In the genomic region with DNA sequence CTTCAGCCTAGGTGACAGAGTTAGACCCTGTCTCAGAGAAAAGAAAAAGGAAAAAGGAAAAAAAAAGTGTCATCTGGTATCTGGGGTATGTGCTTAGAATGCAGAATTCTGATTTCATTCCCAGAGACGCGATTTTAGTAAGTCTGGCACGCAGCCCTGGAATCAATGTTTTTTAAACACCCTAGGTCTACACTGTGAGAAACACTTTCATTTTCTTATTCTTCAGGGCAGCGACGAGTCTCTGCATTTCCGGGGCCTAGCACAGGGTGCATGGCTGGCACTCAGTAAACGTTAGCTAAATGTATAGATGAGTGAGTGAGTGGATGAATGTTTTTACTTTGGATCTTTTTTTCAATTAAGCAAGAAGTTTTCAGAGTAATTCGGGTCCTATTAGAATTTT, we compare ENCODE assay signal across 2 cellular contexts.
TF ChIP-seq lines count a peak whose summit lies in the region.

No MANE protein-coding gene starts in this region.

TF ChIP-seq in liver, 16 proteins besides CTCF, POLR2A, EP300 and RAD21 (continued from another document):
- TF ChIP-seq, protein P1, sequence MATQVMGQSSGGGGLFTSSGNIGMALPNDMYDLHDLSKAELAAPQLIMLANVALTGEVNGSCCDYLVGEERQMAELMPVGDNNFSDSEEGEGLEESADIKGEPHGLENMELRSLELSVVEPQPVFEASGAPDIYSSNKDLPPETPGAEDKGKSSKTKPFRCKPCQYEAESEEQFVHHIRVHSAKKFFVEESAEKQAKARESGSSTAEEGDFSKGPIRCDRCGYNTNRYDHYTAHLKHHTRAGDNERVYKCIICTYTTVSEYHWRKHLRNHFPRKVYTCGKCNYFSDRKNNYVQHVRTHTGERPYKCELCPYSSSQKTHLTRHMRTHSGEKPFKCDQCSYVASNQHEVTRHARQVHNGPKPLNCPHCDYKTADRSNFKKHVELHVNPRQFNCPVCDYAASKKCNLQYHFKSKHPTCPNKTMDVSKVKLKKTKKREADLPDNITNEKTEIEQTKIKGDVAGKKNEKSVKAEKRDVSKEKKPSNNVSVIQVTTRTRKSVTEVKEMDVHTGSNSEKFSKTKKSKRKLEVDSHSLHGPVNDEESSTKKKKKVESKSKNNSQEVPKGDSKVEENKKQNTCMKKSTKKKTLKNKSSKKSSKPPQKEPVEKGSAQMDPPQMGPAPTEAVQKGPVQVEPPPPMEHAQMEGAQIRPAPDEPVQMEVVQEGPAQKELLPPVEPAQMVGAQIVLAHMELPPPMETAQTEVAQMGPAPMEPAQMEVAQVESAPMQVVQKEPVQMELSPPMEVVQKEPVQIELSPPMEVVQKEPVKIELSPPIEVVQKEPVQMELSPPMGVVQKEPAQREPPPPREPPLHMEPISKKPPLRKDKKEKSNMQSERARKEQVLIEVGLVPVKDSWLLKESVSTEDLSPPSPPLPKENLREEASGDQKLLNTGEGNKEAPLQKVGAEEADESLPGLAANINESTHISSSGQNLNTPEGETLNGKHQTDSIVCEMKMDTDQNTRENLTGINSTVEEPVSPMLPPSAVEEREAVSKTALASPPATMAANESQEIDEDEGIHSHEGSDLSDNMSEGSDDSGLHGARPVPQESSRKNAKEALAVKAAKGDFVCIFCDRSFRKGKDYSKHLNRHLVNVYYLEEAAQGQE (IDR thresholded peaks at IDR 0.05): no peak
- TF ChIP-seq GABPA (IDR thresholded peaks at IDR 0.05 in 1 of 2, conservative IDR thresholded peaks at IDR 0.05 in 1 of 2) (no peak), HNF4A (conservative IDR thresholded peaks at IDR 0.05) (no peak)
- TF ChIP-seq, protein P2, sequence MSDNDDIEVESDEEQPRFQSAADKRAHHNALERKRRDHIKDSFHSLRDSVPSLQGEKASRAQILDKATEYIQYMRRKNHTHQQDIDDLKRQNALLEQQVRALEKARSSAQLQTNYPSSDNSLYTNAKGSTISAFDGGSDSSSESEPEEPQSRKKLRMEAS (IDR thresholded peaks at IDR 0.05): peak; percentile 10

TF ChIP-seq in HepG2, 621 proteins besides CTCF, POLR2A, EP300 and RAD21 (continued from another document):
- TF ChIP-seq, protein P3, sequence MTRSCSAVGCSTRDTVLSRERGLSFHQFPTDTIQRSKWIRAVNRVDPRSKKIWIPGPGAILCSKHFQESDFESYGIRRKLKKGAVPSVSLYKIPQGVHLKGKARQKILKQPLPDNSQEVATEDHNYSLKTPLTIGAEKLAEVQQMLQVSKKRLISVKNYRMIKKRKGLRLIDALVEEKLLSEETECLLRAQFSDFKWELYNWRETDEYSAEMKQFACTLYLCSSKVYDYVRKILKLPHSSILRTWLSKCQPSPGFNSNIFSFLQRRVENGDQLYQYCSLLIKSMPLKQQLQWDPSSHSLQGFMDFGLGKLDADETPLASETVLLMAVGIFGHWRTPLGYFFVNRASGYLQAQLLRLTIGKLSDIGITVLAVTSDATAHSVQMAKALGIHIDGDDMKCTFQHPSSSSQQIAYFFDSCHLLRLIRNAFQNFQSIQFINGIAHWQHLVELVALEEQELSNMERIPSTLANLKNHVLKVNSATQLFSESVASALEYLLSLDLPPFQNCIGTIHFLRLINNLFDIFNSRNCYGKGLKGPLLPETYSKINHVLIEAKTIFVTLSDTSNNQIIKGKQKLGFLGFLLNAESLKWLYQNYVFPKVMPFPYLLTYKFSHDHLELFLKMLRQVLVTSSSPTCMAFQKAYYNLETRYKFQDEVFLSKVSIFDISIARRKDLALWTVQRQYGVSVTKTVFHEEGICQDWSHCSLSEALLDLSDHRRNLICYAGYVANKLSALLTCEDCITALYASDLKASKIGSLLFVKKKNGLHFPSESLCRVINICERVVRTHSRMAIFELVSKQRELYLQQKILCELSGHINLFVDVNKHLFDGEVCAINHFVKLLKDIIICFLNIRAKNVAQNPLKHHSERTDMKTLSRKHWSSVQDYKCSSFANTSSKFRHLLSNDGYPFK (CRISPR knock-in tag; IDR thresholded peaks at IDR 0.05; ENCODE audit: borderline replicate concordance): no peak
- TF ChIP-seq ZSCAN21 (CRISPR knock-in tag; IDR thresholded peaks at IDR 0.05; ENCODE audit: borderline replicate concordance): no peak
- no peak for TF ChIP-seq AKAP8 (CRISPR knock-in tag; IDR thresholded peaks at IDR 0.05)
- no peak for TF ChIP-seq ZNF720 (CRISPR knock-in tag; IDR thresholded peaks at IDR 0.05)
- no peak for TF ChIP-seq PHF20 (CRISPR knock-in tag; IDR thresholded peaks at IDR 0.05)
- no peak for TF ChIP-seq CENPX (CRISPR knock-in tag; IDR thresholded peaks at IDR 0.05)
- TF ChIP-seq IRF2 (CRISPR knock-in tag; IDR thresholded peaks at IDR 0.05): no peak
- TF ChIP-seq RXRA (CRISPR knock-in tag; IDR thresholded peaks at IDR 0.05): no peak
- no peak for TF ChIP-seq SNRNP70 (IDR thresholded peaks at IDR 0.05; ENCODE audit: low read depth, low read length)
- TF ChIP-seq, protein P4, sequence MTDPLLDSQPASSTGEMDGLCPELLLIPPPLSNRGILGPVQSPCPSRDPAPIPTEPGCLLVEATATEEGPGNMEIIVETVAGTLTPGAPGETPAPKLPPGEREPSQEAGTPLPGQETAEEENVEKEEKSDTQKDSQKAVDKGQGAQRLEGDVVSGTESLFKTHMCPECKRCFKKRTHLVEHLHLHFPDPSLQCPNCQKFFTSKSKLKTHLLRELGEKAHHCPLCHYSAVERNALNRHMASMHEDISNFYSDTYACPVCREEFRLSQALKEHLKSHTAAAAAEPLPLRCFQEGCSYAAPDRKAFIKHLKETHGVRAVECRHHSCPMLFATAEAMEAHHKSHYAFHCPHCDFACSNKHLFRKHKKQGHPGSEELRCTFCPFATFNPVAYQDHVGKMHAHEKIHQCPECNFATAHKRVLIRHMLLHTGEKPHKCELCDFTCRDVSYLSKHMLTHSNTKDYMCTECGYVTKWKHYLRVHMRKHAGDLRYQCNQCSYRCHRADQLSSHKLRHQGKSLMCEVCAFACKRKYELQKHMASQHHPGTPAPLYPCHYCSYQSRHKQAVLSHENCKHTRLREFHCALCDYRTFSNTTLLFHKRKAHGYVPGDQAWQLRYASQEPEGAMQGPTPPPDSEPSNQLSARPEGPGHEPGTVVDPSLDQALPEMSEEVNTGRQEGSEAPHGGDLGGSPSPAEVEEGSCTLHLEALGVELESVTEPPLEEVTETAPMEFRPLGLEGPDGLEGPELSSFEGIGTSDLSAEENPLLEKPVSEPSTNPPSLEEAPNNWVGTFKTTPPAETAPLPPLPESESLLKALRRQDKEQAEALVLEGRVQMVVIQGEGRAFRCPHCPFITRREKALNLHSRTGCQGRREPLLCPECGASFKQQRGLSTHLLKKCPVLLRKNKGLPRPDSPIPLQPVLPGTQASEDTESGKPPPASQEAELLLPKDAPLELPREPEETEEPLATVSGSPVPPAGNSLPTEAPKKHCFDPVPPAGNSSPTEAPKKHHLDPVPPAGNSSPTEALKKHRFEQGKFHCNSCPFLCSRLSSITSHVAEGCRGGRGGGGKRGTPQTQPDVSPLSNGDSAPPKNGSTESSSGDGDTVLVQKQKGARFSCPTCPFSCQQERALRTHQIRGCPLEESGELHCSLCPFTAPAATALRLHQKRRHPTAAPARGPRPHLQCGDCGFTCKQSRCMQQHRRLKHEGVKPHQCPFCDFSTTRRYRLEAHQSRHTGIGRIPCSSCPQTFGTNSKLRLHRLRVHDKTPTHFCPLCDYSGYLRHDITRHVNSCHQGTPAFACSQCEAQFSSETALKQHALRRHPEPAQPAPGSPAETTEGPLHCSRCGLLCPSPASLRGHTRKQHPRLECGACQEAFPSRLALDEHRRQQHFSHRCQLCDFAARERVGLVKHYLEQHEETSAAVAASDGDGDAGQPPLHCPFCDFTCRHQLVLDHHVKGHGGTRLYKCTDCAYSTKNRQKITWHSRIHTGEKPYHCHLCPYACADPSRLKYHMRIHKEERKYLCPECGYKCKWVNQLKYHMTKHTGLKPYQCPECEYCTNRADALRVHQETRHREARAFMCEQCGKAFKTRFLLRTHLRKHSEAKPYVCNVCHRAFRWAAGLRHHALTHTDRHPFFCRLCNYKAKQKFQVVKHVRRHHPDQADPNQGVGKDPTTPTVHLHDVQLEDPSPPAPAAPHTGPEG (CRISPR knock-in tag; IDR thresholded peaks at IDR 0.05): no peak
- TF ChIP-seq, protein P5, sequence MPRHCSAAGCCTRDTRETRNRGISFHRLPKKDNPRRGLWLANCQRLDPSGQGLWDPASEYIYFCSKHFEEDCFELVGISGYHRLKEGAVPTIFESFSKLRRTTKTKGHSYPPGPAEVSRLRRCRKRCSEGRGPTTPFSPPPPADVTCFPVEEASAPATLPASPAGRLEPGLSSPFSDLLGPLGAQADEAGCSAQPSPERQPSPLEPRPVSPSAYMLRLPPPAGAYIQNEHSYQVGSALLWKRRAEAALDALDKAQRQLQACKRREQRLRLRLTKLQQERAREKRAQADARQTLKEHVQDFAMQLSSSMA (CRISPR knock-in tag; IDR thresholded peaks at IDR 0.05): no peak
